In the genomic region with DNA sequence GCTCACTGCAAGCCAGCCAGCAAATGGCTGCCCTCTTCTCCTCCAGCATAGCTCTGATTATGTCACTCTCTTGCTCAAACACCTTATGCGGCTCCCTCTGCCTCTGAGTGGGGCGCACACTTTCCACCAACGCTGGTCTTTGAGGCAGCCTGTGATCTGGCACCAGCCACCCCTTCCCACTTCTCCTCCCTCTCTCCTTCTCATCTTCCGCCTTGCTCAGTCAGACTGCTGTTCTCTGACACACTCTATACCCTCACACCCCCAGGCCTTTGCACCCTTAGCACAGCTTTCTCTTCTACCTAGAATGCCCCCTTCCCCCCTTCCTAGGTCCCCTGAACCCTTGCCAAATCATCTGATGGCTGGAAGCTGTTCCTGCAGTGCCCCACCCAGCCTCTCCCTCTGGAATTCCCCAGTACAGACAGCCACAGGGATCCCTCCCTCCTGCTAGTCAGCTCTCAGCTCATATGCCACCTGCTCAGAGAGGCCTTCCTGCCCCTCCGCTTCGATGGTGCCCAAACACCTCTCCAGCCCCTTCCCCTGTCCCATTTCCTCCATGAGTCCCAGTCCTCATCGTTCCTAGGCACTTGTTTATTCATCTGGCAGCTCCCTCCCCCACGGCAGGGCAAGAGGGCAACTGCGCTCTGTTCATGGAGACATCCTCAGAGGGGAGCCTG, we compare ENCODE assay signal across 10 cellular contexts. TPM values are rescaled to one million over a fixed set of nuclear protein-coding genes. Genes with fewer than 3 reads are reported as not detected.
DNase-seq lines count a peak whose midpoint lies in the region; ATAC-seq, FAIRE-seq and TF ChIP-seq lines count a peak whose summit lies in the region.
"Had no signal": no experiment of that assay in that cellular context is flagged by ENCODE, and none has a peak within 500 bp of the region (broad histone marks: within the 10 kb centered on the region; RNA-seq: fewer than 3 reads in every experiment).

No MANE protein-coding gene starts in this region.

- no peaks in the 10 kb centered on the region for H3K9me3 ChIP-seq in HEK293 (ENCODE audit: control insufficient read depth, insufficient read depth, low read depth, low read length)
- no peaks in the 10 kb centered on the region for H3K9me3 ChIP-seq in small intestine (ENCODE audit: control insufficient read depth, low read depth)

- H3K27me3 Mint-ChIP-seq in glutamatergic neuron (ENCODE audit: unreplicated experiment) = peaks cover 23% of the 10 kb centered on the region

- H3K9me3 Mint-ChIP-seq in glutamatergic neuron (ENCODE audit: unreplicated experiment) = peaks cover 15% of the 10 kb centered on the region

- no peaks in the 10 kb centered on the region for H3K36me3 ChIP-seq in HEK293 (ENCODE audit: control insufficient read depth in 2 of 2, insufficient read depth in 1 of 2, low read length in 2 of 2)
- no peaks in the 10 kb centered on the region for H3K36me3 ChIP-seq in small intestine (ENCODE audit: control insufficient read depth in 2 of 2, insufficient read depth in 2 of 2, low read length in 2 of 2)

- WGBS in small intestine, 3 donors = 27 to 45% (median 41%) methylated on average over 8 to 9 of the region's 9 CpGs

- FAIRE-seq in small intestine (lab: Jason Lieb, UNC) = no peak
- FAIRE-seq: GM12891 had no signal

- peaks cover 5% of the 10 kb centered on the region for H3K4me1 ChIP-seq in HEK293 (ENCODE audit: control insufficient read depth, insufficient read depth, low read length)
- H3K4me1 ChIP-seq in small intestine (ENCODE audit: control insufficient read depth in 2 of 2, insufficient read depth in 1 of 2, low read depth in 1 of 2, low read length in 1 of 2) = peaks cover 2 to 4% of the 10 kb centered on the region in 2 donors

- peak overlapping the region; percentile 8 for H3K4me3 Mint-ChIP-seq in glutamatergic neuron (ENCODE audit: unreplicated experiment)

- CTCF ChIA-PET in HEK293 (lab: Yijun Ruan, JAX) = interaction anchor here (0.6 to 8.2 kb wide), 10 partner anchors 35 to 394 kb away, joined by 3 to 99 read pairs (median 12); no protein-coding TSS in a partner anchor

- peak overlapping the region; percentile 68 for H3K27ac Mint-ChIP-seq in glutamatergic neuron (ENCODE audit: unreplicated experiment)

- H3K4me3 ChIP-seq in HEK293 (ENCODE audit: low read depth, low read length) (no peak overlapping the region), small intestine (ENCODE audit: low read depth in 1 of 2, low read length in 2 of 2) (no peak overlapping the region)

- no peaks in the 10 kb centered on the region for H3K27me3 ChIP-seq in small intestine (ENCODE audit: control insufficient read depth in 2 of 2, insufficient read depth in 2 of 2, low read length in 2 of 2)

- no peak; the same call in 1 of the 2 replicates for TF ChIP-seq CTCF in HEK293 (tag by site-specific recombination; IDR thresholded peaks at IDR 0.05)
- no peak for TF ChIP-seq CTCF in glutamatergic neuron (IDR thresholded peaks at IDR 0.05; ENCODE audit: partially characterized antibody, unreplicated experiment)

- DNase-seq in SW480 (ENCODE audit: low spot score) (peak; percentile 70), glutamatergic neuron (peak; percentile 28), small intestine (peak; percentile 97), SIG-M5 treated with dmso at 0.1 percent for 504 hours (lab: John Stamatoyannopoulos, UW; ENCODE audit: unreplicated experiment) (no peak), H4 (ENCODE audit: low spot score) (no peak), NCI-H526 (lab: John Stamatoyannopoulos, UW) (no peak)
- DNase-seq: OCI-M1 had no signal

- no peak overlapping the region for H3K27ac ChIP-seq in HEK293 (ENCODE audit: extremely low read depth, low read depth, low read length)
- H3K27ac ChIP-seq in small intestine (ENCODE audit: low read depth in 1 of 2, low read length in 1 of 2) = peak overlapping the region; percentile 55 to 71

- peaks cover 49% of the 10 kb centered on the region for H3K4me1 Mint-ChIP-seq in glutamatergic neuron (ENCODE audit: low read depth, unreplicated experiment)

- POLR2A ChIA-PET in HEK293 (lab: Yijun Ruan, JAX) = interaction anchor here (1.0 to 1.5 kb wide), 2 partner anchors 34 to 122 kb away, joined by 4 read pairs; no protein-coding TSS in a partner anchor

- H3K36me3 Mint-ChIP-seq in glutamatergic neuron (ENCODE audit: unreplicated experiment) = no peaks in the 10 kb centered on the region

- ATAC-seq in HG02973 (IDR thresholded peaks at IDR 0.05; ENCODE audit: unreplicated experiment) = no peak

TF ChIP-seq in HEK293, 187 proteins besides CTCF, POLR2A, EP300 and RAD21 (continues in another document):
- no peak for TF ChIP-seq GLI2 (tag by site-specific recombination; IDR thresholded peaks at IDR 0.05; ENCODE audit: borderline replicate concordance, low read depth)
- peak; percentile 16; the same call in 1 of the 2 replicates for TF ChIP-seq ZBTB20 (tag by site-specific recombination; IDR thresholded peaks at IDR 0.05)
- TF ChIP-seq, protein P1, sequence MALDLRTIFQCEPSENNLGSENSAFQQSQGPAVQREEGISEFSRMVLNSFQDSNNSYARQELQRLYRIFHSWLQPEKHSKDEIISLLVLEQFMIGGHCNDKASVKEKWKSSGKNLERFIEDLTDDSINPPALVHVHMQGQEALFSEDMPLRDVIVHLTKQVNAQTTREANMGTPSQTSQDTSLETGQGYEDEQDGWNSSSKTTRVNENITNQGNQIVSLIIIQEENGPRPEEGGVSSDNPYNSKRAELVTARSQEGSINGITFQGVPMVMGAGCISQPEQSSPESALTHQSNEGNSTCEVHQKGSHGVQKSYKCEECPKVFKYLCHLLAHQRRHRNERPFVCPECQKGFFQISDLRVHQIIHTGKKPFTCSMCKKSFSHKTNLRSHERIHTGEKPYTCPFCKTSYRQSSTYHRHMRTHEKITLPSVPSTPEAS (tag by site-specific recombination; IDR thresholded peaks at IDR 0.05) = no peak
- no peak for TF ChIP-seq ZNF433 (tag by site-specific recombination; IDR thresholded peaks at IDR 0.05; ENCODE audit: low read depth)
- no peak for TF ChIP-seq ZNF701 (tag by site-specific recombination; IDR thresholded peaks at IDR 0.05)
- TF ChIP-seq ZNF366 (tag by site-specific recombination; conservative IDR thresholded peaks at IDR 0.05) = peak; percentile 60
- TF ChIP-seq, protein P2, sequence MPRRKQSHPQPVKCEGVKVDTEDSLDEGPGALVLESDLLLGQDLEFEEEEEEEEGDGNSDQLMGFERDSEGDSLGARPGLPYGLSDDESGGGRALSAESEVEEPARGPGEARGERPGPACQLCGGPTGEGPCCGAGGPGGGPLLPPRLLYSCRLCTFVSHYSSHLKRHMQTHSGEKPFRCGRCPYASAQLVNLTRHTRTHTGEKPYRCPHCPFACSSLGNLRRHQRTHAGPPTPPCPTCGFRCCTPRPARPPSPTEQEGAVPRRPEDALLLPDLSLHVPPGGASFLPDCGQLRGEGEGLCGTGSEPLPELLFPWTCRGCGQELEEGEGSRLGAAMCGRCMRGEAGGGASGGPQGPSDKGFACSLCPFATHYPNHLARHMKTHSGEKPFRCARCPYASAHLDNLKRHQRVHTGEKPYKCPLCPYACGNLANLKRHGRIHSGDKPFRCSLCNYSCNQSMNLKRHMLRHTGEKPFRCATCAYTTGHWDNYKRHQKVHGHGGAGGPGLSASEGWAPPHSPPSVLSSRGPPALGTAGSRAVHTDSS (tag by site-specific recombination; IDR thresholded peaks at IDR 0.05) = no peak
- TF ChIP-seq, protein P3, sequence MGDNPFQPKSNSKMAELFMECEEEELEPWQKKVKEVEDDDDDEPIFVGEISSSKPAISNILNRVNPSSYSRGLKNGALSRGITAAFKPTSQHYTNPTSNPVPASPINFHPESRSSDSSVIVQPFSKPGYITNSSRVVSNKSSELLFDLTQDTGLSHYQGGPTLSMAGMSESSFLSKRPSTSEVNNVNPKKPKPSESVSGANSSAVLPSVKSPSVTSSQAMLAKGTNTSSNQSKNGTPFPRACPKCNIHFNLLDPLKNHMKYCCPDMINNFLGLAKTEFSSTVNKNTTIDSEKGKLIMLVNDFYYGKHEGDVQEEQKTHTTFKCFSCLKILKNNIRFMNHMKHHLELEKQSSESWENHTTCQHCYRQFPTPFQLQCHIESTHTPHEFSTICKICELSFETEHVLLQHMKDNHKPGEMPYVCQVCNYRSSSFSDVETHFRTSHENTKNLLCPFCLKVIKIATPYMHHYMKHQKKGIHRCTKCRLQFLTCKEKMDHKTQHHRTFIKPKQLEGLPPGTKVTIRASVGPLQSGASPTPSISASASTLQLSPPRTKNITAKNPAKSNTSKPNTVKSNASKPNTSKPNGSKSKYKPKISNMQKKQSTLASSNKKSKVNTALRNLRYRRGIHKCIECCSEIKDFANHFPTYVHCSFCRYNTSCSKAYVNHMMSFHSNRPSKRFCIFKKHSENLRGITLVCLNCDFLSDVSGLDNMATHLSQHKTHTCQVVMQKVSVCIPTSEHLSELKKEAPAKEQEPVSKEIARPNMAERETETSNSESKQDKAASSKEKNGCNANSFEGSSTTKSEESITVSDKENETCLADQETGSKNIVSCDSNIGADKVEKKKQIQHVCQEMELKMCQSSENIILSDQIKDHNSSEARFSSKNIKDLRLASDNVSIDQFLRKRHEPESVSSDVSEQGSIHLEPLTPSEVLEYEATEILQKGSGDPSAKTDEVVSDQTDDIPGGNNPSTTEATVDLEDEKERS (tag by site-specific recombination; IDR thresholded peaks at IDR 0.05) = no peak
- no peak for TF ChIP-seq ZFP3 (tag by site-specific recombination; IDR thresholded peaks at IDR 0.05; ENCODE audit: low read depth)
- TF ChIP-seq, protein P4, sequence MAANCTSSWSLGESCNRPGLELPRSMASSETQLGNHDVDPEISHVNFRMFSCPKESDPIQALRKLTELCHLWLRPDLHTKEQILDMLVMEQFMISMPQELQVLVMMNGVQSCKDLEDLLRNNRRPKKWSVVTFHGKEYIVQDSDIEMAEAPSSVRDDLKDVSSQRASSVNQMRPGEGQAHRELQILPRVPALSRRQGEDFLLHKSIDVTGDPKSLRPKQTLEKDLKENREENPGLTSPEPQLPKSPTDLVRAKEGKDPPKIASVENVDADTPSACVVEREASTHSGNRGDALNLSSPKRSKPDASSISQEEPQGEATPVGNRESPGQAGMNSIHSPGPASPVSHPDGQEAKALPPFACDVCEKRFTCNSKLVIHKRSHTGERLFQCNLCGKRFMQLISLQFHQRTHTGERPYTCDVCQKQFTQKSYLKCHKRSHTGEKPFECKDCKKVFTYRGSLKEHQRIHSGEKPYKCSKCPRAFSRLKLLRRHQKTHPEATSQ (tag by site-specific recombination; IDR thresholded peaks at IDR 0.05) = no peak
- 0 out of 2 replicates have a peak, but pooled peaks have one; percentile 28 for TF ChIP-seq ZFHX2 (tag by site-specific recombination; conservative IDR thresholded peaks at IDR 0.05)

RNA-seq across cellular contexts. Expression of a gene that starts 21.8 kb away (rescaled TPM):
- total RNA-seq in glutamatergic neuron (ENCODE audit: unreplicated experiment) = 38.9 TPM
- 10 to 100 TPM; 55.5 to 72.2 (median 58.9) TPM for polyA plus RNA-seq in small intestine
- total RNA-seq in H4 (2014; rRNA removed; shearing (Covaris generic)) = 94.3 and 94.6 TPM in 2 replicates

RNA-seq across cellular contexts. Expression of a gene that starts 37.4 kb away (rescaled TPM):
- 52.2 TPM for total RNA-seq in glutamatergic neuron (ENCODE audit: unreplicated experiment)
- polyA plus RNA-seq in small intestine = 10 to 100 TPM; 12.3 to 18.1 (median 15.3) TPM
- 9.2 and 12.2 TPM in 2 replicates for total RNA-seq in H4 (2014; rRNA removed; shearing (Covaris generic))

RNA-seq across cellular contexts. Expression of a gene that starts 48.9 kb away (rescaled TPM):
- not detected for total RNA-seq in glutamatergic neuron (ENCODE audit: unreplicated experiment)
- polyA plus RNA-seq in small intestine = under 1 TPM in 1 of 3 donors, not detected in 2; 0.06 TPM
- not detected in 2 replicates for total RNA-seq in H4 (2014; rRNA removed; shearing (Covaris generic))

Comparison
In these comparisons a context has a peak if more than half of its experiments do, and no peak if none do; other contexts are left out.
1. DNase-seq: peak in SW480 (single experiment), glutamatergic neuron (single experiment) and small intestine (single experiment); none in SIG-M5 treated with dmso at 0.1 percent for 504 hours (single experiment), H4 (single experiment) and NCI-H526 (0 of 2).